Comparison of ENCODE assay signal across 27 cellular contexts in the genomic region with DNA sequence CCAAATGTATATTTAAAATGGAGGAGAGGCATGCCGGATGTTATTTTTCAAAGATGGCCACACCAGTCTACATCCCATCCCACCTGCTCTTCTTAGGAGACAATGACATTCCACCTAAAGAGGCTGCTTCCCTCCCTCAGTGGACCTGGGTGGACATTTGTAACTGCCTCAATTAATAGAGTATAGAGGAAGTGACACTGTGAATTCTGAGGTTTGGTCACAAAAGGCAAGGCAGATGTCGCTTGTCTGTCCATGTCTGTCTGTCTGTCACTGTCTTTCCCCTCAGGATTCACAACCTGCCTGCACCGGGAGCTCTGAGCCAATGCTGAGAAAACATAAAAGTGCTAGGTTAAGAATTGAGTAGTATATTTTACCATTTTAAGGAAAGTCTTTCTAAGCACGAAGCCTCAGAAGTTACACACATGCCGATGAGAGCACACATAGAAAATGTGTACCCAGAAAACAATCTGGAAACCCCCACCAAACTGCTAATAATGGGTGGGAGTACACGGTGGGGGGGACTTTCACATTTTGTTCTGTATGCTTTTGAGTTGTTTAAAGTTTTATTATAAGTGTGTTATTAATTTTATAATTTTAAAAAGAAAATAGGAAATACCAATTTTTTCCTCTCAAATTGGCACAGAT. TPM values are rescaled to one million over a fixed set of nuclear protein-coding genes. Genes with fewer than 3 reads are reported as not detected.
DNase-seq lines count a peak whose midpoint lies in the region; ATAC-seq and TF ChIP-seq lines count a peak whose summit lies in the region.
"Had no signal": no experiment of that assay in that cellular context is flagged by ENCODE, and none has a peak within 500 bp of the region (broad histone marks: within the 10 kb centered on the region; RNA-seq: fewer than 3 reads in every experiment).

No MANE protein-coding gene starts in this region.

- H3K27ac ChIP-seq in cardiac muscle cell: peak overlapping the region; percentile 31
- H3K27ac ChIP-seq in ectodermal cell (ENCODE audit: insufficient read depth, low read depth, low read length, poor library complexity, severe bottlenecking): peak overlapping the region; percentile 37
- peak overlapping the region; percentile 2 to 47 for H3K27ac ChIP-seq in thoracic aorta
- H3K27ac ChIP-seq: left ventricle myocardium inferior, ovary, Peyer's patch, skin epidermis had no signal

- no peak overlapping the region for H3K27ac Mint-ChIP-seq in activated naive CD8-positive, alpha-beta T cell treated with anti-CD3 and anti-CD28 coated beads for 36 hours
- H3K27ac Mint-ChIP-seq in activated CD4-positive, alpha-beta memory T cell treated with anti-CD3 and anti-CD28 coated beads for 36 hours: no peak overlapping the region
- H3K27ac Mint-ChIP-seq: activated CD8-positive, alpha-beta T cell treated with anti-CD3 and anti-CD28 coated beads for 36 hours; activated naive CD4-positive, alpha-beta T cell treated with anti-CD3 and anti-CD28 coated beads, Interleukin-2, amount 50 U/mL, for 24 hours; activated T-helper 2 cell treated with anti-CD3 and anti-CD28 coated beads, Interferon-gamma antibody, Interleukin-2, Interleukin-4, amounts not matched to agents 10 μg/mL and 5 μg/mL and 100 μg/mL, durations not matched to agents 14 hours and 24 hours and 36 hours; dendritic cell treated with granulocyte-macrophage colony-stimulating factor and Interleukin-4, amounts not matched to agents 40 ng/mL and 50 ng/mL, for 4 days had no signal

- H3K4me1 Mint-ChIP-seq in activated naive CD8-positive, alpha-beta T cell treated with anti-CD3 and anti-CD28 coated beads for 36 hours: peaks cover 2% of the 10 kb centered on the region
- H3K4me1 Mint-ChIP-seq in activated CD4-positive, alpha-beta memory T cell treated with anti-CD3 and anti-CD28 coated beads for 36 hours (ENCODE audit: low read depth): peaks cover 24% of the 10 kb centered on the region

- 94 to 95% methylated on average over 4 to 6 of the region's 6 CpGs for WGBS in ectodermal cell, 2 experiments

- POLR2A ChIA-PET in activated CD4-positive, alpha-beta memory T cell treated with anti-CD3 and anti-CD28 coated beads for 36 hours (lab: Charles Lee): no interaction called here

- H3K4me1 ChIP-seq in cardiac muscle cell (ENCODE audit: low read depth) (peaks cover 28% of the 10 kb centered on the region), ectodermal cell (ENCODE audit: control insufficient read depth, insufficient read depth, low read length) (no peaks in the 10 kb centered on the region), thoracic aorta (ENCODE audit: control insufficient read depth in 1 of 2, low read depth in 2 of 2) (peaks cover 29 to 50% of the 10 kb centered on the region in 2 donors)
- H3K4me1 ChIP-seq: Peyer's patch had no signal

- H3K36me3 ChIP-seq in cardiac muscle cell (peaks cover 9% of the 10 kb centered on the region), ectodermal cell (ENCODE audit: control insufficient read depth, insufficient read depth, low read length) (peaks cover 1% of the 10 kb centered on the region), thoracic aorta (peaks cover 8% of the 10 kb centered on the region)
- H3K36me3 ChIP-seq: ovary had no signal

- no peaks in the 10 kb centered on the region for H3K27me3 Mint-ChIP-seq in activated naive CD8-positive, alpha-beta T cell treated with anti-CD3 and anti-CD28 coated beads for 36 hours
- no peaks in the 10 kb centered on the region for H3K27me3 Mint-ChIP-seq in activated CD4-positive, alpha-beta memory T cell treated with anti-CD3 and anti-CD28 coated beads for 36 hours
- H3K27me3 Mint-ChIP-seq: activated CD8-positive, alpha-beta T cell treated with anti-CD3 and anti-CD28 coated beads for 36 hours; activated naive CD4-positive, alpha-beta T cell treated with anti-CD3 and anti-CD28 coated beads, Interleukin-2, amount 50 U/mL, for 24 hours; dendritic cell treated with granulocyte-macrophage colony-stimulating factor and Interleukin-4, amounts not matched to agents 40 ng/mL and 50 ng/mL, for 4 days had no signal

- no peak for DNase-seq in cardiac muscle cell (ENCODE audit: low read depth in 1 of 2, low spot score in 1 of 2)
- DNase-seq in Right ventricle myocardium superior: no peak
- peak; percentile 53 for DNase-seq in NCI-H82 (lab: John Stamatoyannopoulos, UW)
- no peak for DNase-seq in thoracic aorta (ENCODE audit: low spot score)
- DNase-seq in activated naive CD8-positive, alpha-beta T cell treated with anti-CD3 and anti-CD28 coated beads for 36 hours: no peak
- DNase-seq in left cardiac atrium: no peak
- no peak for DNase-seq in activated CD4-positive, alpha-beta memory T cell treated with anti-CD3 and anti-CD28 coated beads for 36 hours
- DNase-seq: 8988T; activated CD8-positive, alpha-beta T cell treated with anti-CD3 and anti-CD28 coated beads for 36 hours; EL; left ventricle myocardium inferior; NCI-H187; NCI-H2171; NCI-H510A treated with DMSO at 0.1 percent for 48 hours; ovary; Peyer's patch; retina; SIG-M5; stimulated activated naive CD8-positive, alpha-beta T cell treated with anti-CD3 and anti-CD28 coated beads, Interleukin-15, Interleukin-2, amounts not matched to agents 100 U/mL and 50 U/mL, for 24 hours had no signal

- no peak for ATAC-seq in Right ventricle myocardium superior (ENCODE audit: poor library complexity)
- no peak for ATAC-seq in thoracic aorta (ENCODE audit: insufficient number of reproducible peaks, low FRiP score, low read depth)
- no peak for ATAC-seq in left cardiac atrium
- ATAC-seq: activated CD4-positive, CD25-positive, alpha-beta regulatory T cell treated with anti-CD3 and anti-CD28 coated beads, Interleukin-2, amount 50 U/mL, for 24 hours; activated CD8-positive, alpha-beta T cell treated with anti-CD3 and anti-CD28 coated beads for 36 hours; HepG2; stimulated activated naive CD8-positive, alpha-beta T cell treated with anti-CD3 and anti-CD28 coated beads, Interleukin-15, Interleukin-2, amounts not matched to agents 100 U/mL and 50 U/mL, for 24 hours had no signal

- H3K9me3 Mint-ChIP-seq in activated naive CD8-positive, alpha-beta T cell treated with anti-CD3 and anti-CD28 coated beads for 36 hours: no peaks in the 10 kb centered on the region
- no peaks in the 10 kb centered on the region for H3K9me3 Mint-ChIP-seq in activated CD4-positive, alpha-beta memory T cell treated with anti-CD3 and anti-CD28 coated beads for 36 hours
- H3K9me3 Mint-ChIP-seq: activated CD8-positive, alpha-beta T cell treated with anti-CD3 and anti-CD28 coated beads for 36 hours; activated naive CD4-positive, alpha-beta T cell treated with anti-CD3 and anti-CD28 coated beads, Interleukin-2, amount 50 U/mL, for 24 hours; activated T-helper 2 cell treated with anti-CD3 and anti-CD28 coated beads, Interferon-gamma antibody, Interleukin-2, Interleukin-4, amounts not matched to agents 10 μg/mL and 5 μg/mL and 100 μg/mL, durations not matched to agents 14 hours and 24 hours and 36 hours had no signal

- H3K27me3 ChIP-seq in cardiac muscle cell: no peaks in the 10 kb centered on the region
- no peaks in the 10 kb centered on the region for H3K27me3 ChIP-seq in ectodermal cell (ENCODE audit: control insufficient read depth, insufficient read depth, low read length, poor library complexity, severe bottlenecking)
- no peaks in the 10 kb centered on the region for H3K27me3 ChIP-seq in thoracic aorta (replicated peaks; ENCODE audit: insufficient read depth)
- H3K27me3 ChIP-seq: ovary, Peyer's patch had no signal

- H3K4me3 ChIP-seq in cardiac muscle cell: no peak overlapping the region
- H3K4me3 ChIP-seq in ectodermal cell (ENCODE audit: insufficient read depth, low read depth, low read length): no peak overlapping the region
- no peak overlapping the region for H3K4me3 ChIP-seq in thoracic aorta
- H3K4me3 ChIP-seq: left ventricle myocardium inferior, ovary, Peyer's patch, skin epidermis had no signal

- TF ChIP-seq CTCF in cardiac muscle cell (IDR thresholded peaks at IDR 0.05; ENCODE audit: low read depth, low read length) (no peak), thoracic aorta (IDR thresholded peaks at IDR 0.05) (no peak)

- no peak overlapping the region for H3K4me3 Mint-ChIP-seq in activated naive CD8-positive, alpha-beta T cell treated with anti-CD3 and anti-CD28 coated beads for 36 hours
- H3K4me3 Mint-ChIP-seq in activated CD4-positive, alpha-beta memory T cell treated with anti-CD3 and anti-CD28 coated beads for 36 hours: no peak overlapping the region
- H3K4me3 Mint-ChIP-seq: activated CD8-positive, alpha-beta T cell treated with anti-CD3 and anti-CD28 coated beads for 36 hours; activated naive CD4-positive, alpha-beta T cell treated with anti-CD3 and anti-CD28 coated beads, Interleukin-2, amount 50 U/mL, for 24 hours; CD14-positive monocyte; dendritic cell treated with granulocyte-macrophage colony-stimulating factor and Interleukin-4, amounts not matched to agents 40 ng/mL and 50 ng/mL, for 4 days had no signal

- H3K36me3 Mint-ChIP-seq in activated naive CD8-positive, alpha-beta T cell treated with anti-CD3 and anti-CD28 coated beads for 36 hours: peaks cover 12% of the 10 kb centered on the region
- peaks cover 11% of the 10 kb centered on the region for H3K36me3 Mint-ChIP-seq in activated CD4-positive, alpha-beta memory T cell treated with anti-CD3 and anti-CD28 coated beads for 36 hours

- intact Hi-C loops in Right ventricle myocardium superior (cut with DNase I): no loop called here
- intact Hi-C loops in left cardiac atrium (cut with DNase I): no loop called here
- intact Hi-C loops in activated CD4-positive, alpha-beta memory T cell treated with anti-CD3 and anti-CD28 coated beads for 36 hours (cut with micrococcal nuclease): no loop called here

- CTCF ChIA-PET in activated CD4-positive, alpha-beta memory T cell treated with anti-CD3 and anti-CD28 coated beads for 36 hours (lab: Charles Lee): no interaction called here

- H3K9me3 ChIP-seq in cardiac muscle cell (ENCODE audit: low read depth): no peaks in the 10 kb centered on the region
- H3K9me3 ChIP-seq in ectodermal cell (ENCODE audit: control insufficient read depth, low read length): no peaks in the 10 kb centered on the region
- H3K9me3 ChIP-seq in thoracic aorta: no peaks in the 10 kb centered on the region
- H3K9me3 ChIP-seq: left ventricle myocardium inferior, ovary, Peyer's patch had no signal

RNA-seq across cellular contexts. Expression of a gene that starts 21.0 kb away (rescaled TPM):
- total RNA-seq in cardiac muscle cell: 32.2 and 46.8 TPM in 2 replicates
- polyA plus RNA-seq in cardiac muscle cell: 8.9 and 12.8 TPM in 2 replicates
- 16.5 TPM for total RNA-seq in Right ventricle myocardium superior
- 46.5 TPM for polyA plus RNA-seq in ectodermal cell (2013, experiment 1 of 4)
- 52.3 TPM for polyA plus RNA-seq in ectodermal cell (2013, experiment 2 of 4)
- 42.0 TPM for polyA plus RNA-seq in ectodermal cell (2013, experiment 3 of 4)
- 50.2 TPM for polyA plus RNA-seq in ectodermal cell (2013, experiment 4 of 4)
- 10 to 100 TPM; 37.9 to 53.6 TPM for total RNA-seq in thoracic aorta
- total RNA-seq in activated naive CD8-positive, alpha-beta T cell treated with anti-CD3 and anti-CD28 coated beads for 36 hours: 10 to 100 TPM; 27.3 to 27.9 TPM
- total RNA-seq in left cardiac atrium: 10 to 100 TPM; 21.0 to 26.6 TPM
- total RNA-seq in activated CD4-positive, alpha-beta memory T cell treated with anti-CD3 and anti-CD28 coated beads for 36 hours: 10 to 100 TPM; 40.8 to 43.5 TPM

RNA-seq across cellular contexts. Expression of a gene that starts 57.0 kb away (rescaled TPM):
- total RNA-seq in cardiac muscle cell (5.2 and 5.7 TPM in 2 replicates), Right ventricle myocardium superior (5.0 TPM), thoracic aorta (10 to 100 TPM in 1 of 2 donors, 1 to 10 TPM in 1; 8.5 to 14.4 TPM), left cardiac atrium (1 to 10 TPM; 6.6 to 8.7 TPM)
- 10.9 and 11.0 TPM in 2 replicates for polyA plus RNA-seq in cardiac muscle cell
- polyA plus RNA-seq in ectodermal cell (2013, experiment 1 of 4): 7.6 TPM
- 7.1 TPM for polyA plus RNA-seq in ectodermal cell (2013, experiment 2 of 4)
- 8.6 TPM for polyA plus RNA-seq in ectodermal cell (2013, experiment 3 of 4)
- polyA plus RNA-seq in ectodermal cell (2013, experiment 4 of 4): 10.9 TPM
- 10 to 100 TPM; 18.1 to 18.8 TPM for total RNA-seq in activated naive CD8-positive, alpha-beta T cell treated with anti-CD3 and anti-CD28 coated beads for 36 hours
- 10 to 100 TPM; 18.7 to 22.1 TPM for total RNA-seq in activated CD4-positive, alpha-beta memory T cell treated with anti-CD3 and anti-CD28 coated beads for 36 hours
